Comparison of ENCODE assay signal across 25 cellular contexts in the genomic region with DNA sequence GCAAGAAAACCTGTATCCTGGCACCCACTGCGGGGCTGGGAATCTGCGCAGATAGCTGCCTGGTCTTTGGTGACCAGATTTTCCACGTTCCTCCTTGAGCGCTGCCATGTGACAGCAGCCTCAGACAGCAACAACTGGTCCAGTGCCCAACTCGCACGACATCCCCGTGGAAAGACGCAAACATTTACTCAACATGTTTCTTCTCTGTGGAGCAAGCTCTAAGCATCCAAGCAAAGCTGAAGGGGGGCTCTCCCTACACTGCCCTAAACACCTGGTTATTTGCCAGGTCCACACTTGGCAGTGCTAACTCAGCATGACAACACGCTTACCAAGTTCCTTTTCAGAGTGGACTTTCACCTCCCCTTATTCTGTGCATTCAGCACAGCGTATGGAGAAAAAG. TPM values are rescaled to one million over a fixed set of nuclear protein-coding genes. Genes with fewer than 3 reads are reported as not detected.
DNase-seq lines count a peak whose midpoint lies in the region; ATAC-seq and TF ChIP-seq lines count a peak whose summit lies in the region.
"Had no signal": no experiment of that assay in that cellular context is flagged by ENCODE, and none has a peak within 500 bp of the region (broad histone marks: within the 10 kb centered on the region; RNA-seq: fewer than 3 reads in every experiment).

No MANE protein-coding gene starts in this region.

- intact Hi-C loops in mucosa of descending colon (cut with DNase I, micrococcal nuclease) (no loop called here), psoas muscle (cut with DNase I) (loop anchor here in 1 of 2 donors (5.0 kb wide), 1 partner anchor 76 kb away; no protein-coding TSS in a partner anchor), esophagus muscularis mucosa (cut with DNase I) (no loop called here), Right ventricle myocardium inferior (cut with DNase I) (no loop called here)

- H3K9ac ChIP-seq in BLaER1 treated with 17β-estradiol and CSF1 and Interleukin-3, amounts not matched to agents 10 nM and 100 nM = no peak overlapping the region

- peaks cover 32% of the 10 kb centered on the region for H3K9me3 Mint-ChIP-seq in glutamatergic neuron (ENCODE audit: unreplicated experiment)
- H3K9me3 Mint-ChIP-seq: activated B cell treated with CpG ODN at 0.5 μM for 24 hours; activated CD4-positive, alpha-beta T cell treated with anti-CD3 and anti-CD28 coated beads, Interleukin-2, amount 10 ng/mL, durations not matched to agents 7 days and 5 days; activated T-cell treated with anti-CD3 and anti-CD28 coated beads, Interleukin-2, amount 50 U/mL, for 24 hours; CD4-positive, alpha-beta T cell; stimulated activated memory B cell treated with anti-CD40 and anti-IgM and Interleukin-4, amounts not matched to agents 10 μg/mL and 1 μg/mL and 100 μg/mL, for 72 hours had no signal

- no peaks in the 10 kb centered on the region for H3K27me3 ChIP-seq in BLaER1 treated with 17β-estradiol and CSF1 and Interleukin-3, amounts not matched to agents 10 nM and 100 nM
- H3K27me3 ChIP-seq in psoas muscle (ENCODE audit: insufficient read depth in 3 of 3, low read length in 2 of 3) = no peaks in the 10 kb centered on the region
- H3K27me3 ChIP-seq in esophagus muscularis mucosa = no peaks in the 10 kb centered on the region
- H3K27me3 ChIP-seq: colonic mucosa, upper lobe of left lung had no signal

- no peak overlapping the region for H3K4me3 ChIP-seq in BLaER1 treated with 17β-estradiol and CSF1 and Interleukin-3, amounts not matched to agents 10 nM and 100 nM
- H3K4me3 ChIP-seq in mucosa of descending colon = no peak overlapping the region
- no peak overlapping the region for H3K4me3 ChIP-seq in psoas muscle
- H3K4me3 ChIP-seq in esophagus muscularis mucosa = no peak overlapping the region
- H3K4me3 ChIP-seq: colonic mucosa, lung, upper lobe of left lung had no signal

- H3K27ac ChIP-seq in BLaER1 treated with 17β-estradiol and CSF1 and Interleukin-3, amounts not matched to agents 10 nM and 100 nM = no peak overlapping the region; a peak in 1 of 22 replicates
- peak overlapping the region; percentile 42 for H3K27ac ChIP-seq in psoas muscle
- H3K27ac ChIP-seq in esophagus muscularis mucosa (replicated peaks in 1 of 4) = no peak overlapping the region
- H3K27ac ChIP-seq: colonic mucosa had no signal

- TF ChIP-seq EP300 in esophagus muscularis mucosa (IDR thresholded peaks at IDR 0.05) = no peak

- H3K4me1 ChIP-seq in BLaER1 treated with 17β-estradiol and CSF1 and Interleukin-3, amounts not matched to agents 10 nM and 100 nM = peaks cover 71 to 97% (median 81%) of the 10 kb centered on the region in 10 experiments
- H3K4me1 ChIP-seq in mucosa of descending colon (ENCODE audit: low read depth) = no peaks in the 10 kb centered on the region
- H3K4me1 ChIP-seq in psoas muscle = peaks cover 26% of the 10 kb centered on the region
- H3K4me1 ChIP-seq in esophagus muscularis mucosa = peaks cover 7 to 45% (median 36%) of the 10 kb centered on the region in 4 donors
- H3K4me1 ChIP-seq: colonic mucosa had no signal

- peak overlapping the region; percentile 88 for H3K4me3 Mint-ChIP-seq in glutamatergic neuron (ENCODE audit: unreplicated experiment)
- H3K4me3 Mint-ChIP-seq: activated B cell treated with CpG ODN at 0.5 μM for 24 hours; activated CD4-positive, alpha-beta T cell treated with anti-CD3 and anti-CD28 coated beads, Interleukin-2, amount 10 ng/mL, durations not matched to agents 7 days and 5 days; activated T-cell treated with anti-CD3 and anti-CD28 coated beads, Interleukin-2, amount 50 U/mL, for 24 hours; CD4-positive, alpha-beta T cell; stimulated activated memory B cell treated with anti-CD40 and anti-IgM and Interleukin-4, amounts not matched to agents 10 μg/mL and 1 μg/mL and 100 μg/mL, for 72 hours had no signal

- ATAC-seq in mucosa of descending colon (peak; percentile 87), psoas muscle (peak; percentile 29 to 46 (median 36)), Right ventricle myocardium inferior (no peak)
- ATAC-seq: HCT116; stimulated activated memory B cell treated with anti-CD40 and anti-IgM and Interleukin-4, amounts not matched to agents 10 μg/mL and 1 μg/mL and 100 μg/mL, for 72 hours had no signal

- DNase-seq in glutamatergic neuron (no peak), mucosa of descending colon (peak in 2 of 3 donors; percentile 28 to 40), psoas muscle (no peak), NCI-H2107 (lab: John Stamatoyannopoulos, UW) (no peak), esophagus muscularis mucosa (ENCODE audit: extremely low spot score) (no peak), Right ventricle myocardium inferior (ENCODE audit: missing footprints) (no peak)
- DNase-seq in activated naive CD4-positive, alpha-beta T cell (lab: John Stamatoyannopoulos, UW) = no peak
- DNase-seq: activated B cell treated with CpG ODN at 0.5 μM for 24 hours; activated CD4-positive, alpha-beta T cell treated with anti-CD3 and anti-CD28 coated beads, Interleukin-2, amount 10 ng/mL, durations not matched to agents 7 days and 5 days; activated gamma-delta T cell; activated T-cell treated with anti-CD3 and anti-CD28 coated beads, Interleukin-2, amount 50 U/mL, for 24 hours; CD4-positive, alpha-beta T cell; colonic mucosa; DND-41; effector CD8-positive, alpha-beta T cell; GF-D8; IMR-90; NCI-H146; NCI-H748 treated with DMSO at 0.1 percent for 48 hours; RPMI8226; upper lobe of left lung had no signal

- WGBS in psoas muscle, 3 donors = 69 to 79% (median 72%) methylated on average over 10 of the region's 10 CpGs
- WGBS in esophagus muscularis mucosa = 90% methylated on average over 10 of the region's 10 CpGs

- peak overlapping the region in 6 of 11 experiments; percentile 5 to 100 (median 58); a peak in 9 of 22 replicates for H3K4me2 ChIP-seq in BLaER1 treated with 17β-estradiol and CSF1 and Interleukin-3, amounts not matched to agents 10 nM and 100 nM

- peaks cover 12% of the 10 kb centered on the region for H3K27me3 Mint-ChIP-seq in glutamatergic neuron (ENCODE audit: unreplicated experiment)
- H3K27me3 Mint-ChIP-seq: activated T-cell treated with anti-CD3 and anti-CD28 coated beads, Interleukin-2, amount 50 U/mL, for 24 hours; stimulated activated memory B cell treated with anti-CD40 and anti-IgM and Interleukin-4, amounts not matched to agents 10 μg/mL and 1 μg/mL and 100 μg/mL, for 72 hours had no signal

- H3K36me3 ChIP-seq in BLaER1 treated with 17β-estradiol and CSF1 and Interleukin-3, amounts not matched to agents 10 nM and 100 nM = peaks cover 25 to 41% (median 32%) of the 10 kb centered on the region in 11 experiments
- no peaks in the 10 kb centered on the region for H3K36me3 ChIP-seq in mucosa of descending colon (ENCODE audit: low read depth)
- no peaks in the 10 kb centered on the region for H3K36me3 ChIP-seq in psoas muscle (ENCODE audit: insufficient read depth in 1 of 2, low read depth in 1 of 2)
- no peaks in the 10 kb centered on the region for H3K36me3 ChIP-seq in esophagus muscularis mucosa
- H3K36me3 ChIP-seq: colonic mucosa, upper lobe of left lung had no signal

- H3K27ac Mint-ChIP-seq in glutamatergic neuron (ENCODE audit: unreplicated experiment) = peak overlapping the region; percentile 99
- H3K27ac Mint-ChIP-seq: activated B cell treated with CpG ODN at 0.5 μM for 24 hours; activated CD4-positive, alpha-beta T cell treated with anti-CD3 and anti-CD28 coated beads, Interleukin-2, amount 10 ng/mL, durations not matched to agents 7 days and 5 days; activated T-cell treated with anti-CD3 and anti-CD28 coated beads, Interleukin-2, amount 50 U/mL, for 24 hours; CD4-positive, alpha-beta T cell; stimulated activated memory B cell treated with anti-CD40 and anti-IgM and Interleukin-4, amounts not matched to agents 10 μg/mL and 1 μg/mL and 100 μg/mL, for 72 hours had no signal

- peaks cover 4% of the 10 kb centered on the region for H3K36me3 Mint-ChIP-seq in glutamatergic neuron (ENCODE audit: unreplicated experiment)
- H3K36me3 Mint-ChIP-seq: stimulated activated memory B cell treated with anti-CD40 and anti-IgM and Interleukin-4, amounts not matched to agents 10 μg/mL and 1 μg/mL and 100 μg/mL, for 72 hours had no signal

- H3K9me3 ChIP-seq in BLaER1 treated with 17β-estradiol and CSF1 and Interleukin-3, amounts not matched to agents 10 nM and 100 nM (replicated peaks in 1 of 11) = no peaks in the 10 kb centered on the region
- H3K9me3 ChIP-seq in mucosa of descending colon (no peaks in the 10 kb centered on the region), psoas muscle (no peaks in the 10 kb centered on the region), esophagus muscularis mucosa (no peaks in the 10 kb centered on the region)
- H3K9me3 ChIP-seq: colonic mucosa, upper lobe of left lung had no signal

- TF ChIP-seq CTCF in glutamatergic neuron (IDR thresholded peaks at IDR 0.05; ENCODE audit: partially characterized antibody, unreplicated experiment) (no peak), mucosa of descending colon (IDR thresholded peaks at IDR 0.05) (no peak), psoas muscle (IDR thresholded peaks at IDR 0.05) (no peak), esophagus muscularis mucosa (IDR thresholded peaks at IDR 0.05) (no peak)

- peaks cover 69 to 100% (median 84%) of the 10 kb centered on the region in 11 experiments; a peak in 21 of 22 replicates for H4K20me1 ChIP-seq in BLaER1 treated with 17β-estradiol and CSF1 and Interleukin-3, amounts not matched to agents 10 nM and 100 nM

- no peak for TF ChIP-seq POLR2A in esophagus muscularis mucosa (IDR thresholded peaks at IDR 0.05; ENCODE audit: low read depth)

- H3K4me1 Mint-ChIP-seq in glutamatergic neuron (ENCODE audit: low read depth, unreplicated experiment) = peaks cover 81% of the 10 kb centered on the region
- H3K4me1 Mint-ChIP-seq: activated CD4-positive, alpha-beta T cell treated with anti-CD3 and anti-CD28 coated beads, Interleukin-2, amount 10 ng/mL, durations not matched to agents 7 days and 5 days had no signal

RNA-seq across cellular contexts. Expression of a gene that starts 11.3 kb away (rescaled TPM):
- total RNA-seq in glutamatergic neuron (ENCODE audit: unreplicated experiment) = 192 TPM
- 10 to 100 TPM; 22.0 to 47.9 (median 23.2) TPM for total RNA-seq in mucosa of descending colon
- 10 to 100 TPM in 3 of 4 donors, 1 to 10 TPM in 1; 9.6 to 20.6 (median 17.2) TPM for total RNA-seq in psoas muscle
- 1 to 10 TPM; 2.4 to 8.1 (median 2.7) TPM for polyA plus RNA-seq in psoas muscle
- total RNA-seq in esophagus muscularis mucosa = 10 to 100 TPM; 28.5 to 44.9 (median 35.8) TPM
- total RNA-seq in Right ventricle myocardium inferior = 12.3 TPM

Comparison
In these comparisons a context has a peak if more than half of its experiments do, and no peak if none do; other contexts are left out.
1. DNase-seq: peak in mucosa of descending colon (2 of 3); none in glutamatergic neuron (single experiment), psoas muscle (0 of 2), NCI-H2107 (single experiment), esophagus muscularis mucosa (single experiment), activated naive CD4-positive, alpha-beta T cell (0 of 4) and Right ventricle myocardium inferior (single experiment).